12 cellular contexts compared by ENCODE assay signal in genomic region chr6:39927159-39927558, GRCh38. TPM values are rescaled to one million over a fixed set of nuclear protein-coding genes. Genes with fewer than 3 reads are reported as not detected.
A peak's percentile ranks its signal among the peaks of the same experiment; 100 is the strongest.
DNase-seq lines count a peak whose midpoint lies in the region; TF ChIP-seq lines count a peak whose summit lies in the region.
"Had no signal": no experiment of that assay in that cellular context is flagged by ENCODE, and none has a peak within 500 bp of the region (broad histone marks: within the 10 kb centered on the region; RNA-seq: fewer than 3 reads in every experiment).

No MANE protein-coding gene starts in this region.

- H3K4me3 ChIP-seq in adipocyte (ENCODE audit: low read length) = no peak overlapping the region
- H3K4me3 ChIP-seq in foreskin fibroblast (ENCODE audit: low read depth in 1 of 2, low read length in 2 of 2) = no peak overlapping the region
- H3K4me3 ChIP-seq in tibial nerve = no peak overlapping the region

- peaks cover 43% of the 10 kb centered on the region for H3K36me3 ChIP-seq in adipocyte (ENCODE audit: control insufficient read depth, insufficient read depth, low read length, severe bottlenecking)
- peaks cover 0 to 50% (median 10%) of the 10 kb centered on the region in 3 donors for H3K36me3 ChIP-seq in tibial nerve

- no peak for TF ChIP-seq POLR2A in tibial nerve (IDR thresholded peaks at IDR 0.05)
- TF ChIP-seq POLR2A in erythroblast (IDR thresholded peaks at IDR 0.05; ENCODE audit: low read length) = no peak

- peak overlapping the region; percentile 8 to 78 (median 55) for H3K27ac ChIP-seq in tibial nerve
- H3K27ac ChIP-seq: HL-60 had no signal

- H3K9me3 ChIP-seq in adipocyte (ENCODE audit: control insufficient read depth, low read length) (no peaks in the 10 kb centered on the region), tibial nerve (no peaks in the 10 kb centered on the region)

- WGBS in tibial nerve, 2 donors = 85 to 92% methylated on average over 8 to 11 of the region's 11 CpGs

- TF ChIP-seq CTCF in foreskin fibroblast (IDR thresholded peaks at IDR 0.05; ENCODE audit: low read depth, low read length) = no peak
- no peak for TF ChIP-seq CTCF in tibial nerve (IDR thresholded peaks at IDR 0.05)

- H3K4me1 ChIP-seq in adipocyte (ENCODE audit: control insufficient read depth, insufficient read depth, low read length) = peaks cover 69% of the 10 kb centered on the region
- peaks cover 0 to 75% (median 22%) of the 10 kb centered on the region in 4 donors for H3K4me1 ChIP-seq in tibial nerve

- peak; percentile 51 for DNase-seq in HK-2 (ENCODE audit: unreplicated experiment)
- DNase-seq in adipocyte (ENCODE audit: low read depth) = peak; percentile 26
- DNase-seq in foreskin fibroblast = peak; percentile 26 to 59
- DNase-seq in tibial nerve (ENCODE audit: low spot score in 2 of 2) = no peak
- DNase-seq in erythroblast (lab: John Stamatoyannopoulos, UW) = no peak
- no peak for DNase-seq in SIG-M5 treated with dmso at 0.1 percent for 504 hours (lab: John Stamatoyannopoulos, UW; ENCODE audit: unreplicated experiment)
- no peak for DNase-seq in NCI-H2107 (lab: John Stamatoyannopoulos, UW)
- DNase-seq: activated gamma-delta T cell; NCI-H2227 treated with DMSO at 0.1 percent for 48 hours; stimulated activated CD4-positive, alpha-beta T cell treated with anti-CD3 and anti-CD28 coated beads, Interleukin-2, amount 100 ng/mL, for 48 hours; stimulated activated naive CD4-positive, alpha-beta T cell treated with Interleukin-2 at 50 U/mL for 16 hours had no signal

- H3K27me3 ChIP-seq in adipocyte (replicated peaks; ENCODE audit: control insufficient read depth, insufficient read depth, low read length) = no peaks in the 10 kb centered on the region
- H3K27me3 ChIP-seq in tibial nerve = no peaks in the 10 kb centered on the region

- peak overlapping the region; percentile 63 for H3K9ac ChIP-seq in adipocyte (ENCODE audit: low read length)

- no peak for TF ChIP-seq EP300 in tibial nerve (IDR thresholded peaks at IDR 0.05)

RNA-seq across cellular contexts. Expression of gene MOCS1, which starts 7.1 kb away (rescaled TPM):
- 100 to 1,000 TPM in 1 of 4 donors, 10 to 100 TPM in 3; 56.7 to 103 (median 71.0) TPM for total RNA-seq in tibial nerve

Comparison
In these comparisons a context has a peak if more than half of its experiments do, and no peak if none do; other contexts are left out.
1. DNase-seq: peak in HK-2 (single experiment), adipocyte (single experiment) and foreskin fibroblast (2 of 2); none in tibial nerve (0 of 2), erythroblast (0 of 2), SIG-M5 treated with dmso at 0.1 percent for 504 hours (single experiment) and NCI-H2107 (single experiment).